Comparison of ENCODE assay signal across 1 cellular context in the genomic region with DNA sequence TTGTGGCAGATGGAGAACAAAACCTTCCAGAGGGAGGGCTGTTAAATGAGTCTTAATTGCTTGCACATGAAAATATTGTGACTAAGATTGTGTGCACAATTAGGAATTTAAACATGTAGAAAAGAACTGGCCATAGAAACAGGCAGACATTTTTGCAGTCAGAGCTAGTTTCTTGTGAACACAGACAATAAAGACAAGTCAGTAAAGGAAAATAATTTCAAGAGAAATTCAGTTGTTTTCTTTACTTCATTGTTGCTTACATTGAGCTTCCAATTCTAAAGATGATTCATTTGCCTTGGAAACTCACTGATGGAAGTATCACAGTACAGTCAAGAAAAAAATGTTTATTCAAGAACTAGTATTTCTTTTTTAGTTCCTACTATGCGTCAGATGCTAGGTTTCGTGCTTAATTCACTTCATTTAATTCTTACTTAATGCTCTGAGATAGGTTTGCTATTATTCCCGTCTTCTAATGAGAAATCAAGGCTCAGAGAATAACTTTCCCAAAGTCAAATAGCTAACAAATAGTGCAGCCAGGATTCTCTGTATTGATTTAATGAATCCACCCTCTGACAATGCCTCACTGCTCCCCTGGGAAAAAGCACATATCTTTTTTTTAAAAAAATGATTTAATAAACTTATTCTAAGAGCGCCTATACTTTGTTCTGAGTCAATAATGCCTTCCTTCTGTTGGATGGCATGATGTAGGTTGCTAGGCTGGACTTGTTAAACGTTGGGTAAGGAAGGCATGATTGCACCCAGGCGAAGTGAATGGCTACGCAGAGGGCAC.
TF ChIP-seq lines count a peak whose summit lies in the region.

No MANE protein-coding gene starts in this region.

TF ChIP-seq in IMR-90, 13 proteins besides CTCF, POLR2A, EP300 and RAD21 (continued from another document):
- no peak for TF ChIP-seq RFX5 (IDR thresholded peaks at IDR 0.05; ENCODE audit: low read depth, low read length)
- TF ChIP-seq CEBPB (IDR thresholded peaks at IDR 0.05; ENCODE audit: low read depth, low read length): no peak
- TF ChIP-seq, protein P1, sequence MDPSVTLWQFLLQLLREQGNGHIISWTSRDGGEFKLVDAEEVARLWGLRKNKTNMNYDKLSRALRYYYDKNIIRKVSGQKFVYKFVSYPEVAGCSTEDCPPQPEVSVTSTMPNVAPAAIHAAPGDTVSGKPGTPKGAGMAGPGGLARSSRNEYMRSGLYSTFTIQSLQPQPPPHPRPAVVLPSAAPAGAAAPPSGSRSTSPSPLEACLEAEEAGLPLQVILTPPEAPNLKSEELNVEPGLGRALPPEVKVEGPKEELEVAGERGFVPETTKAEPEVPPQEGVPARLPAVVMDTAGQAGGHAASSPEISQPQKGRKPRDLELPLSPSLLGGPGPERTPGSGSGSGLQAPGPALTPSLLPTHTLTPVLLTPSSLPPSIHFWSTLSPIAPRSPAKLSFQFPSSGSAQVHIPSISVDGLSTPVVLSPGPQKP (IDR thresholded peaks at IDR 0.05; ENCODE audit: borderline replicate concordance, low read depth, low read length): no peak
